ENCODE assay signal across 20 cellular contexts in the genomic region with DNA sequence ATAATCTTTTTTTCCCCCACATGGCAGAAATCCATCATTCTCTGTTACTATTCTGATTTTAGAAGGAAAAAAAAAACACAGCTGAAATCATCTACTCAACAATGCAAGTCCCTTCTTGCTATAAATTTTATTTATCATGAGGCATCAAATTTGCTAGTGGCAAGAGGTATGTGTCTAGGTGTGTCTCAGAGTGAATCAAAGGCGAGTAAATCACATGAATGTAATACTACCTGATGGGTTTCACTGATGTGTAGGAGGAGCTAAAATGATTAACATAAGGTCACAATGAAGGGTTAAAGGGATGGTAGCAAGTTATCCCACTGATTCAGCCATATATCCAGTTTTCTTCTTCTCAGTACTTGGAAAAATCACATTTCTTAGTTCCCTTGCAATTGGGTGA.
"Had no signal": no experiment of that assay in that cellular context is flagged by ENCODE, and none has a peak within 500 bp of the region (broad histone marks: within the 10 kb centered on the region; RNA-seq: fewer than 3 reads in every experiment).

No MANE protein-coding gene starts in this region.

- H3K9me3 ChIP-seq: esophagus squamous epithelium, mucosa of descending colon, neutrophil, psoas muscle, spleen, tibial artery had no signal

- H3K27me3 ChIP-seq: dorsolateral prefrontal cortex, esophagus squamous epithelium, hepatocyte, neutrophil, spleen, tibial artery had no signal

- H2AFZ ChIP-seq: hepatocyte had no signal

- ATAC-seq: left lobe of liver; mucosa of descending colon; naive thymus-derived CD8-positive, alpha-beta T cell; psoas muscle; sciatic nerve; stimulated activated memory B cell treated with anti-CD40 and anti-IgM and Interleukin-4, amounts not matched to agents 10 μg/mL and 1 μg/mL and 100 μg/mL, for 72 hours had no signal

- H3K79me2 ChIP-seq: hepatocyte had no signal

- DNase-seq: cortex of kidney; dorsolateral prefrontal cortex; effector CD8-positive, alpha-beta T cell; esophagus squamous epithelium; foreskin fibroblast; head of caudate nucleus; mucosa of descending colon; naive thymus-derived CD8-positive, alpha-beta T cell; psoas muscle; retina; spleen; stimulated activated CD4-positive, alpha-beta T cell treated with anti-CD3 and anti-CD28 coated beads, Interleukin-15, amount 100 ng/mL, for 24 hours; stimulated activated CD4-positive, alpha-beta T cell treated with anti-CD3 and anti-CD28 coated beads, Interleukin-1b, Interleukin-23, amount 100 ng/mL, for 48 hours; stimulated activated CD4-positive, alpha-beta T cell treated with anti-CD3 and anti-CD28 coated beads, Interleukin-4, amount 100 ng/mL, for 24 hours; tibial artery had no signal

- H3K4me2 ChIP-seq: hepatocyte had no signal

- H3K4me3 ChIP-seq: dorsolateral prefrontal cortex, esophagus squamous epithelium, hepatocyte, mucosa of descending colon, psoas muscle, spleen, tibial artery had no signal

- H3K36me3 ChIP-seq: esophagus squamous epithelium, neutrophil, spleen, tibial artery had no signal

- H3K4me1 ChIP-seq: psoas muscle had no signal

- H3K27ac ChIP-seq: hepatocyte, psoas muscle, tibial artery had no signal
